ENCODE assay signal across 13 cellular contexts in genomic region chr9:28770226-28770625, GRCh38.
DNase-seq lines count a peak whose midpoint lies in the region; ATAC-seq and TF ChIP-seq lines count a peak whose summit lies in the region.
"Had no signal": no experiment of that assay in that cellular context is flagged by ENCODE, and none has a peak within 500 bp of the region (broad histone marks: within the 10 kb centered on the region; RNA-seq: fewer than 3 reads in every experiment).

No MANE protein-coding gene starts in this region.

- TF ChIP-seq CTCF in MM.1S (IDR thresholded peaks at IDR 0.05; ENCODE audit: low read length): no peak

- no peaks in the 10 kb centered on the region for H3K27me3 ChIP-seq in MM.1S (replicated peaks; ENCODE audit: insufficient read depth, low read length)
- H3K27me3 ChIP-seq in mesendoderm (ENCODE audit: insufficient read depth, low read length, poor library complexity): no peaks in the 10 kb centered on the region
- H3K27me3 ChIP-seq: BLaER1 treated with 17β-estradiol and CSF1 and Interleukin-3, amounts not matched to agents 10 nM and 100 nM had no signal

- H3K9ac ChIP-seq in MM.1S (ENCODE audit: low read length) (no peak overlapping the region), mesendoderm (ENCODE audit: low read length) (no peak overlapping the region)
- H3K9ac ChIP-seq: BLaER1 treated with 17β-estradiol and CSF1 and Interleukin-3, amounts not matched to agents 10 nM and 100 nM; GM23248 had no signal

- no peak overlapping the region for H3K4me3 ChIP-seq in MM.1S (ENCODE audit: low read length)
- H3K4me3 ChIP-seq in mesendoderm (ENCODE audit: low read length): no peak overlapping the region
- H3K4me3 ChIP-seq: BLaER1 treated with 17β-estradiol and CSF1 and Interleukin-3, amounts not matched to agents 10 nM and 100 nM; GM23248 had no signal

- H3K56ac ChIP-seq in mesendoderm (ENCODE audit: low read length): no peak overlapping the region

- H3K4me2 ChIP-seq in MM.1S (ENCODE audit: low read depth, low read length): no peak overlapping the region
- no peak overlapping the region for H3K4me2 ChIP-seq in mesendoderm (ENCODE audit: low read length)
- H3K4me2 ChIP-seq: BLaER1 treated with 17β-estradiol and CSF1 and Interleukin-3, amounts not matched to agents 10 nM and 100 nM had no signal

- H3K4me1 ChIP-seq in MM.1S (ENCODE audit: low read length): peaks cover 15% of the 10 kb centered on the region
- H3K4me1 ChIP-seq in mesendoderm (ENCODE audit: control insufficient read depth, low read depth, low read length): peaks cover 2% of the 10 kb centered on the region
- H3K4me1 ChIP-seq: BLaER1 treated with 17β-estradiol and CSF1 and Interleukin-3, amounts not matched to agents 10 nM and 100 nM had no signal

- peak; percentile 15 for DNase-seq in NCI-H2171 treated with DMSO at 0.1 percent for 48 hours (lab: John Stamatoyannopoulos, UW)
- DNase-seq in NCI-H2171 (lab: John Stamatoyannopoulos, UW): no peak
- peak; percentile 60 for DNase-seq in MM.1S
- DNase-seq in mesendoderm: peak; percentile 12
- DNase-seq in glomerular visceral epithelial cell (ENCODE audit: extremely low spot score): no peak
- DNase-seq in DMS53 treated with DMSO at 0.1 percent for 48 hours (lab: John Stamatoyannopoulos, UW; ENCODE audit: unreplicated experiment): no peak
- DNase-seq: ACHN; CD4-positive, CD25-positive, alpha-beta regulatory T cell; DMS53; GM23248; IMR-90 had no signal

- no peak overlapping the region for H4K5ac ChIP-seq in mesendoderm (ENCODE audit: low read length)

- no peak overlapping the region for H3K27ac ChIP-seq in MM.1S (ENCODE audit: low read length)
- no peak overlapping the region for H3K27ac ChIP-seq in mesendoderm (ENCODE audit: low read depth, low read length)
- H3K27ac ChIP-seq: BLaER1 treated with 17β-estradiol and CSF1 and Interleukin-3, amounts not matched to agents 10 nM and 100 nM; GM23248 had no signal

- no peak overlapping the region for H2BK5ac ChIP-seq in mesendoderm (ENCODE audit: low read length)

- H3K36me3 ChIP-seq in MM.1S (replicated peaks; ENCODE audit: insufficient read depth, low read length) (no peaks in the 10 kb centered on the region), mesendoderm (ENCODE audit: control insufficient read depth, insufficient read depth, low read length) (no peaks in the 10 kb centered on the region)
- H3K36me3 ChIP-seq: BLaER1 treated with 17β-estradiol and CSF1 and Interleukin-3, amounts not matched to agents 10 nM and 100 nM had no signal

- no peak overlapping the region for H3K4ac ChIP-seq in mesendoderm (ENCODE audit: low read depth, low read length)

- H3K79me1 ChIP-seq in mesendoderm (ENCODE audit: low read length): no peaks in the 10 kb centered on the region

- no CpG with 5 or more reads among the region's 4 CpGs for WGBS in mesendoderm (ENCODE audit: extremely low coverage, insufficient coverage, low lambda C conversion rate)

- no peak overlapping the region for H2AK5ac ChIP-seq in mesendoderm (ENCODE audit: low read length)

- no peak overlapping the region for H2BK15ac ChIP-seq in mesendoderm (replicated peaks; ENCODE audit: low read depth)

- H2BK120ac ChIP-seq in mesendoderm (ENCODE audit: low read depth, low read length): no peak overlapping the region

- H3K23ac ChIP-seq in mesendoderm (ENCODE audit: low read length): no peak overlapping the region

- H3K18ac ChIP-seq in mesendoderm (ENCODE audit: low read length): no peak overlapping the region

- TF ChIP-seq POLR2A in GM18505 (IDR thresholded peaks at IDR 0.05; ENCODE audit: borderline replicate concordance, extremely low read depth, insufficient read depth, insufficient read length): no peak

- no peaks in the 10 kb centered on the region for H3K9me2 ChIP-seq in MM.1S (replicated peaks; ENCODE audit: insufficient read depth, low read length)

- H4K8ac ChIP-seq in mesendoderm (ENCODE audit: low read depth, low read length): no peak overlapping the region

- ATAC-seq in GM18505 (IDR thresholded peaks at IDR 0.05; ENCODE audit: unreplicated experiment): no peak

- no peaks in the 10 kb centered on the region for H3K79me2 ChIP-seq in MM.1S (ENCODE audit: low read length)
- no peaks in the 10 kb centered on the region for H3K79me2 ChIP-seq in mesendoderm (ENCODE audit: control insufficient read depth, insufficient read depth, low read length)

- H3K9me3 ChIP-seq in MM.1S (replicated peaks; ENCODE audit: insufficient read depth, low read length): no peaks in the 10 kb centered on the region
- H3K9me3 ChIP-seq: BLaER1 treated with 17β-estradiol and CSF1 and Interleukin-3, amounts not matched to agents 10 nM and 100 nM had no signal

- no peak overlapping the region for H2AFZ ChIP-seq in MM.1S (ENCODE audit: low read length)
- H2AFZ ChIP-seq: GM23248 had no signal

- no peaks in the 10 kb centered on the region for H4K20me1 ChIP-seq in MM.1S (ENCODE audit: insufficient read depth, low read length)
- H4K20me1 ChIP-seq: BLaER1 treated with 17β-estradiol and CSF1 and Interleukin-3, amounts not matched to agents 10 nM and 100 nM had no signal

- no peaks in the 10 kb centered on the region for H3F3A ChIP-seq in MM.1S (ENCODE audit: insufficient read depth, low read length)

Comparison
In these comparisons a context has a peak if more than half of its experiments do, and no peak if none do; other contexts are left out.
1. DNase-seq: peak in NCI-H2171 treated with DMSO at 0.1 percent for 48 hours (single experiment), MM.1S (single experiment) and mesendoderm (single experiment); none in NCI-H2171 (single experiment), glomerular visceral epithelial cell (single experiment) and DMS53 treated with DMSO at 0.1 percent for 48 hours (single experiment).